9 cellular contexts compared by ENCODE assay signal in the genomic region with DNA sequence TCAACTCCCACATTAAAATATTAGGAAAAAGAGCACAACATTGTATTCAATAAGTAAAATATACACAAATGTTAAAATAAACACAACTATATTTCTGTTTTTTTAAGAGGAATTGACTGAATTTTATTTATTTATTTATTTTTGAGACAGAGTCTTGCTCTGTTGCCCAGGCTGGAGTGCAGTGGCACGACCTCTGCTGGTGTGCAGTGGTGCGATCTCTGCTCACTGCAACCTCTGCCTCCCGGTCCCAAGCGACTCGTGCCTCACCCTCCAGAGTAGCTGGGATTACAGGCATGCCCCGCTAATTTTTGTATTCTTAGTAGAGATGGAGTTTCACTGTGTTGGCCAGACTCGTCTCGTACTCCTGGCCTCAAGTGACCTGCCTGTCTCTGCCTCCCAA. TPM values are rescaled to one million over a fixed set of nuclear protein-coding genes. Genes with fewer than 3 reads are reported as not detected.
"Had no signal": no experiment of that assay in that cellular context is flagged by ENCODE, and none has a peak within 500 bp of the region (broad histone marks: within the 10 kb centered on the region; RNA-seq: fewer than 3 reads in every experiment).

No MANE protein-coding gene starts in this region.

- H3K4me2 ChIP-seq: GM23338 had no signal

- H2AFZ ChIP-seq: GM23338 had no signal

- FAIRE-seq: H1, H54, K562 had no signal

- ATAC-seq: GM23338, K562 had no signal

- H3K4me3 ChIP-seq: GM23338, K562 had no signal

- DNase-seq: H9, HCEC 1CT, IMR-90 had no signal

- H3K27ac ChIP-seq: HL-60 had no signal

RNA-seq across cellular contexts. Expression of a gene that starts 31.4 kb away (rescaled TPM):
- total RNA-seq: H1, H9, HT1080, IMR-90, K562 had no signal
- polyA plus RNA-seq: GM23338, H1, IMR-90 had no signal
